Comparison of ENCODE assay signal across 7 cellular contexts in genomic region chr12:57765698-57766463, GRCh38. TPM values are rescaled to one million over a fixed set of nuclear protein-coding genes. Genes with fewer than 3 reads are reported as not detected.
DNase-seq lines count a peak whose midpoint lies in the region; ATAC-seq, FAIRE-seq and TF ChIP-seq lines count a peak whose summit lies in the region.
"Had no signal": no experiment of that assay in that cellular context is flagged by ENCODE, and none has a peak within 500 bp of the region (broad histone marks: within the 10 kb centered on the region; RNA-seq: fewer than 3 reads in every experiment).

No MANE protein-coding gene starts in this region.

- H3K36me3 ChIP-seq in endothelial cell of umbilical vein (ENCODE audit: control insufficient read depth in 2 of 2, extremely low read depth in 1 of 2, insufficient read depth in 2 of 2, low read length in 2 of 2) = peaks cover 0 to 2% of the 10 kb centered on the region in 2 experiments

- no peak for FAIRE-seq in endothelial cell of umbilical vein (lab: Jason Lieb, UNC)
- FAIRE-seq: A204.1 had no signal

- no peaks in the 10 kb centered on the region for H3K9me3 Mint-ChIP-seq in stimulated activated effector memory CD8-positive, alpha-beta T cell treated with anti-CD3 and anti-CD28 coated beads, Interleukin-12 subunit alpha, Interleukin-12 subunit beta, amount 100 ng/mL, for 72 hours

- H3K9me3 ChIP-seq in endothelial cell of umbilical vein (replicated peaks; ENCODE audit: control insufficient read depth, insufficient read depth, low read length) = no peaks in the 10 kb centered on the region

- POLR2A ChIA-PET in endothelial cell of umbilical vein (lab: Charles Lee) = no interaction called here

- dilution Hi-C loops in endothelial cell of umbilical vein (cut with MboI; ENCODE audit: extremely low pct_ligation_motif_present, low sequenced_read_pairs) = no loop called here

- no peak for TF ChIP-seq POLR2A in endothelial cell of umbilical vein (IDR thresholded peaks at IDR 0.05; ENCODE audit: low read depth, low read length)

- H4K20me1 ChIP-seq in endothelial cell of umbilical vein (replicated peaks; ENCODE audit: control insufficient read depth, extremely low read depth, insufficient read depth, low read length) = no peaks in the 10 kb centered on the region

- no peaks in the 10 kb centered on the region for H3K9me1 ChIP-seq in endothelial cell of umbilical vein (replicated peaks; ENCODE audit: control insufficient read depth, extremely low read depth, insufficient read depth, low read length)

- ATAC-seq in stimulated activated effector memory CD8-positive, alpha-beta T cell treated with anti-CD3 and anti-CD28 coated beads, Interleukin-12 subunit alpha, Interleukin-12 subunit beta, amount 100 ng/mL, for 72 hours = peak; percentile 42

- no peak overlapping the region for H3K27ac ChIP-seq in endothelial cell of umbilical vein (ENCODE audit: insufficient read depth, low read depth, low read length)

- CTCF ChIA-PET in endothelial cell of umbilical vein (lab: Charles Lee) = interaction anchor here (0.9 to 4.6 kb wide), 6 partner anchors 10 to 140 kb away, joined by 3 to 48 read pairs (median 4); partner anchors contain the start of genes MARCHF9 and TSFM

- TF ChIP-seq CTCF in endothelial cell of umbilical vein (IDR thresholded peaks at IDR 0.05; ENCODE audit: extremely low read depth in 1 of 2, insufficient read depth in 1 of 2, low read depth in 1 of 2, low read length in 2 of 2) = no peak

- intact Hi-C loops in endothelial cell of umbilical vein (cut with micrococcal nuclease) = no loop called here

- H3K79me2 ChIP-seq in endothelial cell of umbilical vein (ENCODE audit: control insufficient read depth, insufficient read depth, low read length) = no peaks in the 10 kb centered on the region

- no peak overlapping the region for H3K9ac ChIP-seq in endothelial cell of umbilical vein (replicated peaks; ENCODE audit: extremely low read depth, insufficient read depth, low read length)

- peak; percentile 45 for DNase-seq in DMS 273 (lab: John Stamatoyannopoulos, UW; ENCODE audit: unreplicated experiment)
- no peak for DNase-seq in DMS 273 treated with DMSO at 0.1 percent for 48 hours (lab: John Stamatoyannopoulos, UW)
- DNase-seq in endothelial cell of umbilical vein (ENCODE audit: low read depth, low spot score) = no peak
- no peak for DNase-seq in stimulated activated effector memory CD8-positive, alpha-beta T cell treated with anti-CD3 and anti-CD28 coated beads, Interleukin-12 subunit alpha, Interleukin-12 subunit beta, amount 100 ng/mL, for 72 hours (ENCODE audit: low spot score in 2 of 2)
- no peak for DNase-seq in NCI-H1694 (lab: John Stamatoyannopoulos, UW)
- DNase-seq in SHP77 (lab: John Stamatoyannopoulos, UW) = no peak

- H3K27ac Mint-ChIP-seq in stimulated activated effector memory CD8-positive, alpha-beta T cell treated with anti-CD3 and anti-CD28 coated beads, Interleukin-12 subunit alpha, Interleukin-12 subunit beta, amount 100 ng/mL, for 72 hours = peak overlapping the region; percentile 91

- BruUV-seq in endothelial cell of umbilical vein (replicated peaks; lab: Mats Ljungman, UMichigan) = no TSS peak

- H3K4me2 ChIP-seq in endothelial cell of umbilical vein (ENCODE audit: insufficient read depth, low read length) = peak overlapping the region; percentile 60

- H3K4me1 Mint-ChIP-seq in stimulated activated effector memory CD8-positive, alpha-beta T cell treated with anti-CD3 and anti-CD28 coated beads, Interleukin-12 subunit alpha, Interleukin-12 subunit beta, amount 100 ng/mL, for 72 hours = peaks cover 67% of the 10 kb centered on the region

- H3K27me3 ChIP-seq in endothelial cell of umbilical vein (ENCODE audit: control insufficient read depth in 2 of 2, insufficient read depth in 2 of 2, low read length in 2 of 2) = peaks cover 35 to 37% of the 10 kb centered on the region in 2 experiments

- peak overlapping the region; percentile 95 for H3K4me3 Mint-ChIP-seq in stimulated activated effector memory CD8-positive, alpha-beta T cell treated with anti-CD3 and anti-CD28 coated beads, Interleukin-12 subunit alpha, Interleukin-12 subunit beta, amount 100 ng/mL, for 72 hours

- H3K4me1 ChIP-seq in endothelial cell of umbilical vein (ENCODE audit: control insufficient read depth, extremely low read depth, insufficient read depth, low read length) = peaks cover 18% of the 10 kb centered on the region

- H3K4me3 ChIP-seq in endothelial cell of umbilical vein (replicated peaks in 1 of 3; ENCODE audit: insufficient read depth in 1 of 3, low read depth in 1 of 3, low read length in 3 of 3) = no peak overlapping the region

- H3K36me3 Mint-ChIP-seq in stimulated activated effector memory CD8-positive, alpha-beta T cell treated with anti-CD3 and anti-CD28 coated beads, Interleukin-12 subunit alpha, Interleukin-12 subunit beta, amount 100 ng/mL, for 72 hours = peaks cover 51% of the 10 kb centered on the region

- H2AFZ ChIP-seq in endothelial cell of umbilical vein (ENCODE audit: low read depth, low read length) = no peak overlapping the region

TF ChIP-seq in endothelial cell of umbilical vein, 7 proteins besides CTCF, POLR2A, EP300 and RAD21:
- TF ChIP-seq EZH2 (IDR thresholded peaks at IDR 0.05; ENCODE audit: borderline replicate concordance, low read depth, low read length, severe bottlenecking) (peak; percentile 94), FOS (IDR thresholded peaks at IDR 0.05; ENCODE audit: borderline replicate concordance, insufficient read depth, low read length) (no peak)

RNA-seq across cellular contexts. Expression of gene CYP27B1, which starts 1.0 kb away (rescaled TPM):
- total RNA-seq in endothelial cell of umbilical vein = 2.4 and 2.7 TPM in 2 replicates
- 0.62 TPM in 2 replicates for polyA plus RNA-seq in endothelial cell of umbilical vein
- 0.19 and 0.61 TPM in 2 replicates for polyA plus RNA-seq in endothelial cell of umbilical vein (2011; cell fraction: cytosol; rRNA removed)
- 7.3 and 7.9 TPM in 2 replicates for polyA plus RNA-seq in endothelial cell of umbilical vein (2011; cell fraction: nucleus; rRNA removed)
- polyA plus RNA-seq in endothelial cell of umbilical vein (2012) = 0.74 and 0.86 TPM in 2 replicates
- polyA minus RNA-seq in endothelial cell of umbilical vein = 0.87 and 1.2 TPM in 2 replicates
- polyA minus RNA-seq in endothelial cell of umbilical vein (2011; cell fraction: cytosol; rRNA and poly(A)+ RNA removed) = 7.6 TPM
- polyA minus RNA-seq in endothelial cell of umbilical vein (2011; cell fraction: nucleus; rRNA and poly(A)+ RNA removed) = 3.3 and 3.8 TPM in 2 replicates

RNA-seq across cellular contexts. Expression of gene METTL1, which starts 6.0 kb away (rescaled TPM):
- 24.3 and 24.8 TPM in 2 replicates for total RNA-seq in endothelial cell of umbilical vein
- 23.6 and 25.0 TPM in 2 replicates for polyA plus RNA-seq in endothelial cell of umbilical vein
- 23.0 and 29.2 TPM in 2 replicates for polyA plus RNA-seq in endothelial cell of umbilical vein (2011; cell fraction: cytosol; rRNA removed)
- polyA plus RNA-seq in endothelial cell of umbilical vein (2011; cell fraction: nucleus; rRNA removed) = 34.3 and 39.3 TPM in 2 replicates
- 31.2 and 36.8 TPM in 2 replicates for polyA plus RNA-seq in endothelial cell of umbilical vein (2012)
- polyA minus RNA-seq in endothelial cell of umbilical vein = 20.6 and 21.3 TPM in 2 replicates
- polyA minus RNA-seq in endothelial cell of umbilical vein (2011; cell fraction: cytosol; rRNA and poly(A)+ RNA removed) = 20.5 TPM
- 23.4 and 23.6 TPM in 2 replicates for polyA minus RNA-seq in endothelial cell of umbilical vein (2011; cell fraction: nucleus; rRNA and poly(A)+ RNA removed)

RNA-seq across cellular contexts. Expression of gene EEF1AKMT3, which starts 6.5 kb away (rescaled TPM):
- 6.6 and 8.8 TPM in 2 replicates for total RNA-seq in endothelial cell of umbilical vein
- polyA plus RNA-seq in endothelial cell of umbilical vein = 7.3 and 7.9 TPM in 2 replicates
- polyA plus RNA-seq in endothelial cell of umbilical vein (2011; cell fraction: cytosol; rRNA removed) = 6.6 and 8.3 TPM in 2 replicates
- 3.3 and 4.3 TPM in 2 replicates for polyA plus RNA-seq in endothelial cell of umbilical vein (2011; cell fraction: nucleus; rRNA removed)
- 9.1 and 9.9 TPM in 2 replicates for polyA plus RNA-seq in endothelial cell of umbilical vein (2012)
- 9.6 and 9.9 TPM in 2 replicates for polyA minus RNA-seq in endothelial cell of umbilical vein
- polyA minus RNA-seq in endothelial cell of umbilical vein (2011; cell fraction: cytosol; rRNA and poly(A)+ RNA removed) = 2.0 TPM
- polyA minus RNA-seq in endothelial cell of umbilical vein (2011; cell fraction: nucleus; rRNA and poly(A)+ RNA removed) = 1.2 and 3.0 TPM in 2 replicates

RNA-seq across cellular contexts. Expression of gene MARCHF9, which starts 11.0 kb away (rescaled TPM):
- total RNA-seq in endothelial cell of umbilical vein = 3.0 and 4.6 TPM in 2 replicates
- 4.8 and 5.8 TPM in 2 replicates for polyA plus RNA-seq in endothelial cell of umbilical vein
- polyA plus RNA-seq in endothelial cell of umbilical vein (2011; cell fraction: cytosol; rRNA removed) = 1.6 and 3.7 TPM in 2 replicates
- 4.8 and 5.4 TPM in 2 replicates for polyA plus RNA-seq in endothelial cell of umbilical vein (2011; cell fraction: nucleus; rRNA removed)
- polyA plus RNA-seq in endothelial cell of umbilical vein (2012) = 3.2 and 4.0 TPM in 2 replicates
- 2.8 and 4.2 TPM in 2 replicates for polyA minus RNA-seq in endothelial cell of umbilical vein
- 7.7 TPM for polyA minus RNA-seq in endothelial cell of umbilical vein (2011; cell fraction: cytosol; rRNA and poly(A)+ RNA removed)
- polyA minus RNA-seq in endothelial cell of umbilical vein (2011; cell fraction: nucleus; rRNA and poly(A)+ RNA removed) = 0.72 and 1.2 TPM in 2 replicates

RNA-seq across cellular contexts. Expression of gene CDK4, which starts 13.8 kb away (rescaled TPM):
- 156 and 171 TPM in 2 replicates for total RNA-seq in endothelial cell of umbilical vein
- 300 and 332 TPM in 2 replicates for polyA plus RNA-seq in endothelial cell of umbilical vein
- 337 and 366 TPM in 2 replicates for polyA plus RNA-seq in endothelial cell of umbilical vein (2011; cell fraction: cytosol; rRNA removed)
- polyA plus RNA-seq in endothelial cell of umbilical vein (2011; cell fraction: nucleus; rRNA removed) = 173 and 189 TPM in 2 replicates
- polyA plus RNA-seq in endothelial cell of umbilical vein (2012) = 197 and 206 TPM in 2 replicates
- 184 and 194 TPM in 2 replicates for polyA minus RNA-seq in endothelial cell of umbilical vein
- polyA minus RNA-seq in endothelial cell of umbilical vein (2011; cell fraction: cytosol; rRNA and poly(A)+ RNA removed) = 130 TPM
- 54.8 and 62.4 TPM in 2 replicates for polyA minus RNA-seq in endothelial cell of umbilical vein (2011; cell fraction: nucleus; rRNA and poly(A)+ RNA removed)
